In the genomic region with DNA sequence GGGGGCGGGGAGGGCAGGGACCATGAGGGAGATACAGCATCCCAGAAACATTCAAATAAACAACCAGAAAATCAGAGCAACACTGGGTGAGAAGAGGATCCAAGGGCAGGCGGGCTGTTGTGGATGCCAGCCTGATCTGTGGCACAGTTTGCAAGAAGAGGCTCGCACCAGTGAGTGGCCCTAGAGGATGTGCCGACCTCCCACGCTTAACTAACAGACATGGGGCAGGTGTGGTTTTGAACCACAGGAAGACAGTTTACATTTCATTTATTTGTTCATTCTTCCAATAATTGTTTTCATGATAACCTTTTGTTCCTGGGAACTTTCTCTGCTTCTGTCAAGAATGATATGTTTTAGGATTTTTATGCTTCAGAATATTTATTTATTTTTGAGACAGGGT, we compare ENCODE assay signal across 29 cellular contexts.
"Had no signal": no experiment of that assay in that cellular context is flagged by ENCODE, and none has a peak within 500 bp of the region (broad histone marks: within the 10 kb centered on the region; RNA-seq: fewer than 3 reads in every experiment).

No MANE protein-coding gene starts in this region.

- H3K4me3 ChIP-seq: adrenal gland, ascending aorta, body of pancreas, breast epithelium, cardiac muscle cell had no signal

- DNase-seq: activated effector memory CD4-positive, alpha-beta T cell treated with anti-CD3 and anti-CD28 coated beads, Interleukin-2, amount 50 U/mL, for 16 hours; activated effector memory CD4-positive, alpha-beta T cell treated with Interleukin-2 at 50 U/mL for 16 hours; activated gamma-delta T cell; activated gamma-delta T cell treated with Interleukin-2 at 50 U/mL for 16 hours; activated naive CD4-positive, alpha-beta T cell; activated naive CD4-positive, alpha-beta T cell treated with anti-CD3 and anti-CD28 coated beads for 36 hours; activated naive CD4-positive, alpha-beta T cell treated with anti-CD3 and anti-CD28 coated beads, Interleukin-2, amount 10 ng/mL, durations not matched to agents 7 days and 5 days; activated naive CD4-positive, alpha-beta T cell treated with anti-CD3 and anti-CD28 coated beads, Interleukin-2, amount 50 U/mL, for 16 hours; activated naive CD4-positive, alpha-beta T cell treated with Interleukin-2 at 50 U/mL for 16 hours; activated naive CD8-positive, alpha-beta T cell treated with anti-CD3 and anti-CD28 coated beads for 36 hours; activated naive CD8-positive, alpha-beta T cell treated with anti-CD3 and anti-CD28 coated beads, Interleukin-2, amount 10 ng/mL, durations not matched to agents 7 days and 5 days; activated naive CD8-positive, alpha-beta T cell treated with anti-CD3 and anti-CD28 coated beads, Interleukin-2, amount 50 U/mL, for 24 hours; activated T-cell treated with anti-CD3 and anti-CD28 coated beads, Interleukin-2, amount 50 U/mL, for 24 hours; activated T-cell treated with anti-CD3 and anti-CD28 coated beads, Interleukin-2, amount 50 U/mL, for 4 hours; activated T-cell treated with anti-CD3 and anti-CD28 coated beads, Interleukin-2, amount 50 U/mL, for 48 hours; activated T-cell treated with anti-CD3 and anti-CD28 coated beads, Interleukin-2, amount 50 U/mL, for 72 hours; adrenal gland; amniotic stem cell; amygdala; anterior cingulate cortex; aorta; body of pancreas; brain microvascular endothelial cell; caudate nucleus; central memory CD4-positive, alpha-beta T cell; cerebellar nuclear complex had no signal
